16 cellular contexts compared by ENCODE assay signal in the genomic region with DNA sequence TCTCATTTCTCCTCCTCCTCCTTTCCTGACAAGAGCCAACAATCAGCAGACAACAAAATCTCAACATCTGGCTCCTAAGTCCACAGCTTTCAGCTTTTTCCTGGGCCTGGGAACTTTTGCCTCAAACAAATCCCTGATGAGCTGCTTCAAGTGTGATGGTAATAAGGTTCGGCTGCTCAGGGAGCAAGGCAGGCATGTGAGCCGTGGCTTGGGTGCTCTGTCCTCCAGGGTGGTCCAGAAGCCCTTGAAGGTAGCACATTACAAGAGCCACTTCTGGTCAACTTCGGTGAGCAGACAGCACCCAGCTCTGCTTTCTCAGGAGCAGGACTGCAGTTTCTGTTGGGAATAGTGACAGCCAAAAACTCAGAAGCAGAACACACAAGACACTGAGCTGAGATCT. TPM values are rescaled to one million over a fixed set of nuclear protein-coding genes. Genes with fewer than 3 reads are reported as not detected.
DNase-seq lines count a peak whose midpoint lies in the region; ATAC-seq and TF ChIP-seq lines count a peak whose summit lies in the region.
"Had no signal": no experiment of that assay in that cellular context is flagged by ENCODE, and none has a peak within 500 bp of the region (broad histone marks: within the 10 kb centered on the region; RNA-seq: fewer than 3 reads in every experiment).

No MANE protein-coding gene starts in this region.

- no peak overlapping the region for H2BK12ac ChIP-seq in trophoblast cell (ENCODE audit: low read length)

- no peak overlapping the region for H2BK120ac ChIP-seq in trophoblast cell (ENCODE audit: insufficient read depth, low read length, poor library complexity)

- H3K4me1 Mint-ChIP-seq in activated naive CD8-positive, alpha-beta T cell (ENCODE audit: low read depth), result peaks cover 96% of the 10 kb centered on the region
- H3K4me1 Mint-ChIP-seq in memory B cell, result peaks cover 54% of the 10 kb centered on the region

- peak overlapping the region; percentile 63 for H3K4me3 Mint-ChIP-seq in activated naive CD8-positive, alpha-beta T cell
- H3K4me3 Mint-ChIP-seq in memory B cell, result peak overlapping the region; percentile 19
- H3K4me3 Mint-ChIP-seq: HFFc6 had no signal

- H3K36me3 Mint-ChIP-seq in activated naive CD8-positive, alpha-beta T cell, result peaks cover 5% of the 10 kb centered on the region
- H3K36me3 Mint-ChIP-seq in memory B cell, result peaks cover 16% of the 10 kb centered on the region

- no peaks in the 10 kb centered on the region for H3K27me3 ChIP-seq in trophoblast cell (ENCODE audit: insufficient read depth, low read length)

- peaks cover 2 to 3% of the 10 kb centered on the region in 2 experiments for H3K4me1 ChIP-seq in trophoblast cell (ENCODE audit: control insufficient read depth in 1 of 2, insufficient read depth in 2 of 2, low read length in 2 of 2)
- H3K4me1 ChIP-seq: parathyroid adenoma had no signal

- H3K79me2 ChIP-seq in trophoblast cell (ENCODE audit: control insufficient read depth, insufficient read depth, low read length, poor library complexity), result no peaks in the 10 kb centered on the region

- no peak overlapping the region for H3K18ac ChIP-seq in trophoblast cell (ENCODE audit: low read length)

- no peak overlapping the region for H2BK5ac ChIP-seq in trophoblast cell (ENCODE audit: low read depth, low read length, poor library complexity)

- no peaks in the 10 kb centered on the region for H3K27me3 Mint-ChIP-seq in activated naive CD8-positive, alpha-beta T cell
- H3K27me3 Mint-ChIP-seq in memory B cell, result no peaks in the 10 kb centered on the region

- H2AFZ ChIP-seq in trophoblast cell (ENCODE audit: insufficient read depth, low read length, poor library complexity), result no peak overlapping the region
- H2AFZ ChIP-seq: parathyroid adenoma had no signal

- no peak overlapping the region for H3K14ac ChIP-seq in trophoblast cell (ENCODE audit: low read length)

- no peak for ATAC-seq in memory B cell (ENCODE audit: low read depth)

- H4K91ac ChIP-seq in trophoblast cell (ENCODE audit: low read depth, low read length), result no peak overlapping the region

- peak overlapping the region; percentile 99 for H3K27ac Mint-ChIP-seq in activated naive CD8-positive, alpha-beta T cell
- peak overlapping the region; percentile 89 for H3K27ac Mint-ChIP-seq in memory B cell
- H3K27ac Mint-ChIP-seq: HFFc6 had no signal

- H2AK5ac ChIP-seq in trophoblast cell (ENCODE audit: low read length), result no peak overlapping the region

- H3K9me3 Mint-ChIP-seq in activated naive CD8-positive, alpha-beta T cell (ENCODE audit: low read depth), result no peaks in the 10 kb centered on the region
- H3K9me3 Mint-ChIP-seq in memory B cell, result no peaks in the 10 kb centered on the region
- H3K9me3 Mint-ChIP-seq: HFFc6 had no signal

- H3K4me2 ChIP-seq in trophoblast cell (ENCODE audit: low read length), result no peak overlapping the region

- WGBS in trophoblast cell (ENCODE audit: extremely low coverage, insufficient coverage, insufficient read length), result no CpG with 5 or more reads among the region's 3 CpGs

- H3K9ac ChIP-seq in trophoblast cell (ENCODE audit: low read length), result no peak overlapping the region
- H3K9ac ChIP-seq: parathyroid adenoma had no signal

- no peaks in the 10 kb centered on the region for H3K36me3 ChIP-seq in trophoblast cell (ENCODE audit: control insufficient read depth in 1 of 2, insufficient read depth in 2 of 2, low read length in 2 of 2)

- H4K8ac ChIP-seq in trophoblast cell (ENCODE audit: low read depth, low read length), result no peak overlapping the region

- H3K79me1 ChIP-seq in trophoblast cell (ENCODE audit: low read length), result no peaks in the 10 kb centered on the region

- H3K4me3 ChIP-seq in trophoblast cell (ENCODE audit: low read depth, low read length), result no peak overlapping the region

- TF ChIP-seq CTCF in GM10266 (IDR thresholded peaks at IDR 0.05; ENCODE audit: control insufficient read depth, insufficient read depth, low read depth, missing control alignments), result no peak

- DNase-seq in activated effector memory CD4-positive, alpha-beta T cell treated with anti-CD3 and anti-CD28 coated beads, Interleukin-2, amount 50 U/mL, for 16 hours, result peak; percentile 50
- no peak for DNase-seq in activated effector memory CD4-positive, alpha-beta T cell treated with Interleukin-2 at 50 U/mL for 16 hours
- no peak for DNase-seq in memory B cell (ENCODE audit: low spot score in 2 of 2)
- no peak for DNase-seq in substantia nigra (lab: John Stamatoyannopoulos, UW)
- no peak for DNase-seq in trophoblast cell
- no peak for DNase-seq in GM10266 (ENCODE audit: extremely low spot score)
- DNase-seq in NCI-H146 treated with DMSO at 0.1 percent for 48 hours (lab: John Stamatoyannopoulos, UW; ENCODE audit: unreplicated experiment), result no peak
- DNase-seq: activated CD8-positive, alpha-beta memory T cell treated with anti-CD3 and anti-CD28 coated beads, Interleukin-2, amount 50 U/mL, for 48 hours; foreskin fibroblast; HFFc6; KBM-7; kidney glomerular epithelial cell; NCI-H2107; SW 1271 had no signal

- H4K12ac ChIP-seq in trophoblast cell (ENCODE audit: low read depth, low read length), result no peak overlapping the region

- no peak overlapping the region for H3K4ac ChIP-seq in trophoblast cell (ENCODE audit: low read depth, low read length)

- H3K9me3 ChIP-seq in trophoblast cell (ENCODE audit: insufficient read depth, low read depth, low read length), result no peaks in the 10 kb centered on the region

- no peak overlapping the region for H3K23ac ChIP-seq in trophoblast cell (ENCODE audit: low read length)

- H3K27ac ChIP-seq in substantia nigra (ENCODE audit: low read depth, low read length, poor library complexity, severe bottlenecking) (peak overlapping the region; percentile 39), trophoblast cell (ENCODE audit: low read depth, low read length) (no peak overlapping the region)
- H3K27ac ChIP-seq: parathyroid adenoma had no signal

RNA-seq across cellular contexts. Expression of gene ITPKB, which starts 46.2 kb away (rescaled TPM):
- 5.0 and 5.7 TPM in 2 replicates for polyA plus RNA-seq in trophoblast cell (2013)
